9 cellular contexts compared by ENCODE assay signal in the genomic region with DNA sequence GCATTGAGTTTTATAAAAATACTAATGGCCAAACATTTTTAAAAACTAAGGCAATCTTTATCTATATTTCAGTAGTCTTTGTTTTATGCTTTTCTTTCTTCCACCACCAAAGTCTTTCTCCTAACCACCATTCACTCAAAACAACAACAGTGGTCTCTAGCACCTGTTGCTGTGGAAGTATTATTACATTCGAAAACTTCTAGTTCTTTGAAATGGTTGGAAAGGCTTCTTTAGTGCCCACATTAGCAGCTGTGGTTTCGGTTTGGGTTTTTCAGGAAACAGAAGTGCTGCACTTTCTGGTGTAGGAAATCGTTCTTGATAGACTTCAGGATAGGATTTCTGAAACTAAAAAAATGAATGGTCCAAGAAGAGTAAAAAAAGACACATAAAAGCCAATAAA.
DNase-seq lines count a peak whose midpoint lies in the region; ATAC-seq, FAIRE-seq and TF ChIP-seq lines count a peak whose summit lies in the region.
"Had no signal": no experiment of that assay in that cellular context is flagged by ENCODE, and none has a peak within 500 bp of the region (broad histone marks: within the 10 kb centered on the region; RNA-seq: fewer than 3 reads in every experiment).

No MANE protein-coding gene starts in this region.

- H3K27me3 ChIP-seq in SJCRH30: no peaks in the 10 kb centered on the region
- H3K27me3 ChIP-seq in right atrium auricular region: no peaks in the 10 kb centered on the region

- peak; percentile 45 to 82 for DNase-seq in SJCRH30
- DNase-seq in DMS79 treated with DMSO at 0.1 percent for 48 hours (lab: John Stamatoyannopoulos, UW): no peak
- DNase-seq in COR-L47 (lab: John Stamatoyannopoulos, UW): no peak
- no peak for DNase-seq in AG20443 (ENCODE audit: low spot score)
- DNase-seq in right atrium auricular region (ENCODE audit: low spot score): no peak

- H3K9me3 ChIP-seq in SJCRH30 (replicated peaks) (peaks cover 3% of the 10 kb centered on the region; the same call in 1 of the 2 replicates), right atrium auricular region (no peaks in the 10 kb centered on the region)

- no peak for TF ChIP-seq CTCF in right atrium auricular region (IDR thresholded peaks at IDR 0.05)

- H3K27ac ChIP-seq in SJCRH30 (no peak overlapping the region), right atrium auricular region (no peak overlapping the region)
- H3K27ac ChIP-seq: C4-2B had no signal

- peaks cover 14% of the 10 kb centered on the region for H3K4me1 ChIP-seq in SJCRH30
- H3K4me1 ChIP-seq in right atrium auricular region: no peaks in the 10 kb centered on the region

- H3K36me3 ChIP-seq in SJCRH30 (no peaks in the 10 kb centered on the region), right atrium auricular region (no peaks in the 10 kb centered on the region)

- peak; percentile 93 for FAIRE-seq in A204.1 (lab: Jason Lieb, UNC)

- H3K4me3 ChIP-seq in SJCRH30: no peak overlapping the region
- no peak overlapping the region for H3K4me3 ChIP-seq in right atrium auricular region

- ATAC-seq in GM19324 (IDR thresholded peaks at IDR 0.05; ENCODE audit: low FRiP score, unreplicated experiment) (peak; percentile 52), HG03064 (IDR thresholded peaks at IDR 0.05; ENCODE audit: low read depth, unreplicated experiment) (peak; percentile 69)

Comparison
In these comparisons a context has a peak if more than half of its experiments do, and no peak if none do; other contexts are left out.
1. DNase-seq: peak in SJCRH30 (2 of 2); none in DMS79 treated with DMSO at 0.1 percent for 48 hours (single experiment), COR-L47 (single experiment), AG20443 (single experiment) and right atrium auricular region (single experiment).